8 cellular contexts compared by ENCODE assay signal in the genomic region with DNA sequence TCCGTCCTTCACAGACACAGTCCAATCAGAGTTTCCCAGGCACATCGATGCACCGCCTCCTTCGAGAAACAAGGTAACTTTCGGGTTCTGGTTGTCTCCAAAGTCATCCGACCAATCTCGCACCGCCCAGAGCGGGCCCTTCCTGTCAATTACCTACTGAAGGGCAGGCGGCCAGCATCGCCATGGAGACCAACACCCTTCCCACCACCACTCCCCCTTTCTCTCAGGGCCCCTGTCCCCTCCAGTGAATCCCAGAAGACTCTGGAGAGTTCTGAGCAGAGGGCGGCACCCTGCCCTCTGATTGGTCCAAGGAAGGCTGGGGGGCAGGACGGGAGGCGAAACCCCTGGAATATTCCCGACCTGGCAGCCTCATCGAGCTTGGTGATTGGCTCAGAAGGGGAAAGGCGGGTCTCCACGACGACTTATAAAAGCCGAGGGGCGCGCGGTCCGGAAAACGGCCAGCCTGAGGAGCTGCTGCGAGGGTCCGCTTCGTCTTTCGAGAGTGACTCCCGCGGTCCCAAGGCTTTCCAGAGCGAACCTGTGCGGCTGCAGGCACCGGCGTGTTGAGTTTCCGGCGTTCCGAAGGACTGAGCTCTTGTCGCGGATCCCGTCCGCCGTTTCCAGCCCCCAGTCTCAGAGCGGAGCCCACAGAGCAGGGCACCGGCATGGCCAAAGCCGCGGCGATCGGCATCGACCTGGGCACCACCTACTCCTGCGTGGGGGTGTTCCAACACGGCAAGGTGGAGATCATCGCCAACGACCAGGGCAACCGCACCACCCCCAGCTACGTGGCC. TPM values are rescaled to one million over a fixed set of nuclear protein-coding genes. Genes with fewer than 3 reads are reported as not detected.
DNase-seq lines count a peak whose midpoint lies in the region; ATAC-seq and TF ChIP-seq lines count a peak whose summit lies in the region.

A gene (plus strand): TSS at position 453 of the 794 bp plus-strand sequence. CDS start 213 bp downstream, at position 666.

- H3K27ac Mint-ChIP-seq in activated CD4-positive, alpha-beta T cell treated with anti-CD3 and anti-CD28 coated beads for 36 hours, result peak within 1 kb of the TSS; percentile 92

- no peaks in the 10 kb centered on the region for H3K27me3 Mint-ChIP-seq in activated CD4-positive, alpha-beta T cell treated with anti-CD3 and anti-CD28 coated beads for 36 hours

- H3K4me3 ChIP-seq in AG10803 (ENCODE audit: low read length) (peak within 1 kb of the TSS; percentile 88), choroid plexus epithelial cell (ENCODE audit: low read depth, low read length) (peak within 1 kb of the TSS; percentile 76), kidney epithelial cell (ENCODE audit: low read depth, low read length) (peak within 1 kb of the TSS; percentile 88)

- CTCF ChIA-PET in activated CD4-positive, alpha-beta T cell treated with anti-CD3 and anti-CD28 coated beads for 36 hours (lab: Charles Lee), result interaction anchor here (0.6 to 1.4 kb wide), 11 partner anchors 12 to 178 kb away, joined by 3 to 5 read pairs (median 4); a partner anchor contains a TSS

- intact Hi-C loops in activated CD4-positive, alpha-beta T cell treated with anti-CD3 and anti-CD28 coated beads for 36 hours (cut with DNase I, micrococcal nuclease), result loop anchor here (1.0 to 2.0 kb wide), 11 partner anchors 15 to 367 kb away; a partner anchor contains a TSS

- H3K36me3 ChIP-seq in kidney epithelial cell (ENCODE audit: control insufficient read depth, insufficient read depth, low read length), result no peaks in the 10 kb centered on the region

- DNase-seq in AG10803 (ENCODE audit: low read depth) (peak; percentile 100), NCI-H460 (ENCODE audit: extremely low read depth, low read depth) (peak; percentile 99), choroid plexus epithelial cell (ENCODE audit: low read depth) (peak; percentile 100), kidney epithelial cell (ENCODE audit: low read depth) (peak; percentile 99)
- DNase-seq in activated CD4-positive, alpha-beta T cell treated with anti-CD3 and anti-CD28 coated beads for 36 hours, result peak; percentile 97
- DNase-seq in stimulated activated CD4-positive, alpha-beta T cell treated with anti-CD3 and anti-CD28 coated beads, Interleukin-15, amount 100 ng/mL, for 48 hours (ENCODE audit: low read depth in 2 of 2), result peak; percentile 89 to 95

- H3K27me3 ChIP-seq in kidney epithelial cell (ENCODE audit: control insufficient read depth, insufficient read depth, low read length), result no peaks in the 10 kb centered on the region

- POLR2A ChIA-PET in activated CD4-positive, alpha-beta T cell treated with anti-CD3 and anti-CD28 coated beads for 36 hours (lab: Charles Lee), result interaction anchor here (0.8 to 1.9 kb wide), 10 partner anchors 9 to 286 kb away, joined by 3 to 20 read pairs (median 4); a partner anchor contains a TSS

- no peaks in the 10 kb centered on the region for H3K9me3 Mint-ChIP-seq in activated CD4-positive, alpha-beta T cell treated with anti-CD3 and anti-CD28 coated beads for 36 hours (ENCODE audit: low read depth)

- peaks cover 43% of the 10 kb centered on the region for H3K4me1 Mint-ChIP-seq in activated CD4-positive, alpha-beta T cell treated with anti-CD3 and anti-CD28 coated beads for 36 hours

- TF ChIP-seq CTCF in AG10803 (conservative IDR thresholded peaks at IDR 0.05; ENCODE audit: low read length), result no peak
- TF ChIP-seq CTCF in choroid plexus epithelial cell (conservative IDR thresholded peaks at IDR 0.05; ENCODE audit: low read depth, low read length), result no peak
- no peak for TF ChIP-seq CTCF in kidney epithelial cell (IDR thresholded peaks at IDR 0.05; ENCODE audit: insufficient read depth, low read length, poor library complexity, severe bottlenecking)

- H3K36me3 Mint-ChIP-seq in activated CD4-positive, alpha-beta T cell treated with anti-CD3 and anti-CD28 coated beads for 36 hours (ENCODE audit: low read depth), result peaks cover 17% of the 10 kb centered on the region

- peak; percentile 69 for ATAC-seq in GM19043 (IDR thresholded peaks at IDR 0.05; ENCODE audit: low read depth, unreplicated experiment)
- ATAC-seq in HG03378 (IDR thresholded peaks at IDR 0.05; ENCODE audit: unreplicated experiment), result peak; percentile 73
- ATAC-seq in activated CD4-positive, alpha-beta T cell treated with anti-CD3 and anti-CD28 coated beads for 36 hours, result peak; percentile 83

- peak within 1 kb of the TSS; percentile 77 for H3K4me3 Mint-ChIP-seq in activated CD4-positive, alpha-beta T cell treated with anti-CD3 and anti-CD28 coated beads for 36 hours

RNA-seq across cellular contexts. Expression of the gene that starts here (rescaled TPM):
- total RNA-seq in NCI-H460 (2014; rRNA removed; shearing (Covaris generic)), result 58.3 and 60.4 TPM in 2 replicates
- 83.3 and 100 TPM in 2 replicates for polyA plus RNA-seq in NCI-H460 (2014; cell fraction: nucleus; rRNA removed)
- total RNA-seq in activated CD4-positive, alpha-beta T cell treated with anti-CD3 and anti-CD28 coated beads for 36 hours, result 10 to 100 TPM; 54.6 to 61.1 TPM
- total RNA-seq in kidney epithelial cell, result 68.3 and 79.1 TPM in 2 replicates

Comparison
In these comparisons a context has a peak if more than half of its experiments do, and no peak if none do; other contexts are left out.
1. Peak in every context shown above with its lines: DNase-seq, ATAC-seq and H3K4me3 ChIP-seq.